Comparison of ENCODE assay signal across 10 cellular contexts in genomic region chr6:33683051-33683571, GRCh38.
DNase-seq lines count a peak whose midpoint lies in the region; ATAC-seq lines count a peak whose summit lies in the region.
"Had no signal": no experiment of that assay in that cellular context is flagged by ENCODE, and none has a peak within 500 bp of the region (broad histone marks: within the 10 kb centered on the region; RNA-seq: fewer than 3 reads in every experiment).

No MANE protein-coding gene starts in this region.

- no peaks in the 10 kb centered on the region for H3K9me3 Mint-ChIP-seq in activated T-cell treated with anti-CD3 and anti-CD28 coated beads, Interleukin-2, amount 50 U/mL, for 24 hours

- no peak for ATAC-seq in HG02798 (IDR thresholded peaks at IDR 0.05; ENCODE audit: poor library complexity, unreplicated experiment)

- H3K27ac Mint-ChIP-seq in activated T-cell treated with anti-CD3 and anti-CD28 coated beads, Interleukin-2, amount 50 U/mL, for 24 hours = peak overlapping the region; percentile 79

- H3K27me3 Mint-ChIP-seq in activated T-cell treated with anti-CD3 and anti-CD28 coated beads, Interleukin-2, amount 50 U/mL, for 24 hours = no peaks in the 10 kb centered on the region

- no peak overlapping the region for H3K4me3 Mint-ChIP-seq in activated T-cell treated with anti-CD3 and anti-CD28 coated beads, Interleukin-2, amount 50 U/mL, for 24 hours

- H3K36me3 Mint-ChIP-seq in activated T-cell treated with anti-CD3 and anti-CD28 coated beads, Interleukin-2, amount 50 U/mL, for 24 hours (ENCODE audit: low read depth) = peaks cover 99% of the 10 kb centered on the region

- peaks cover 14% of the 10 kb centered on the region for H3K4me1 Mint-ChIP-seq in activated T-cell treated with anti-CD3 and anti-CD28 coated beads, Interleukin-2, amount 50 U/mL, for 24 hours (ENCODE audit: low read depth)

- DNase-seq in T-helper 1 cell = peak in 3 of 5 donors; percentile 14 to 61 (median 31)
- DNase-seq in activated T-cell treated with anti-CD3 and anti-CD28 coated beads, Interleukin-2, amount 50 U/mL, for 24 hours = peak; percentile 46
- DNase-seq in hypothalamus (lab: John Stamatoyannopoulos, UW) = peak in 38 of 51 donors; percentile 12 to 86 (median 58)
- DNase-seq in stimulated activated CD8-positive, alpha-beta memory T cell treated with anti-CD3 and anti-CD28 coated beads, Interleukin-7, amount 100 ng/mL, for 4 hours (ENCODE audit: low read depth in 2 of 2) = peak; percentile 45 to 71
- DNase-seq in kidney tubule cell (ENCODE audit: low spot score) = no peak
- no peak for DNase-seq in middle frontal gyrus (ENCODE audit: extremely low spot score, low spot score)
- DNase-seq in hepatic stellate cell (ENCODE audit: low spot score) = no peak
- DNase-seq: colonic mucosa, transverse colon had no signal

Comparison
In these comparisons a context has a peak if more than half of its experiments do, and no peak if none do; other contexts are left out.
1. DNase-seq: peak in T-helper 1 cell (3 of 5), activated T-cell treated with anti-CD3 and anti-CD28 coated beads, Interleukin-2, amount 50 U/mL, for 24 hours (single experiment), hypothalamus (38 of 51) and stimulated activated CD8-positive, alpha-beta memory T cell treated with anti-CD3 and anti-CD28 coated beads, Interleukin-7, amount 100 ng/mL, for 4 hours (2 of 2); none in kidney tubule cell (single experiment), middle frontal gyrus (single experiment) and hepatic stellate cell (single experiment).